6 cellular contexts compared by ENCODE assay signal in the genomic region with DNA sequence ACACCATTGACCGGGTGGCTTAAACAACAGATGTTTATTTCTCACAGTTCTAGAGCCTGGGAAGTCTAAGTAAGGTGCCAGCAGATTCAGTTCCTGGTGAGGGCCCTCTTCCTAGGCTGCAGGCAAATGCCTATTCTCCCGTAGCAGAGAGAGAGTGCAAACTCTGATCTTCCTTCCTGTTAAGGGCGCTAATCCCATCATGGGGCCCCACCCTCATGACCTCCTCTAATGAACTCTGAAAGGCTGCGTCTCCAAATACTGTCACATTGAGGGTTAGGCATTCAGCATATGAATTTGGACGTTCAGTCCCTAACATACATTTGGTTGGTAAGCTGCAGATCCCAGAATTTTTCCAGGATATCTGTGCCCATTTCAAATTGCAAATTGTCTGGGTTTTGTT.
"Had no signal": no experiment of that assay in that cellular context is flagged by ENCODE, and none has a peak within 500 bp of the region (broad histone marks: within the 10 kb centered on the region; RNA-seq: fewer than 3 reads in every experiment).

No MANE protein-coding gene starts in this region.

- H3K4me2 ChIP-seq: GM23338, KMS-11 had no signal

- H3K9ac ChIP-seq: KMS-11 had no signal

- DNase-seq: H9, HCEC 1CT had no signal

- FAIRE-seq: H1, HTR-8/SVneo had no signal

- H3K4me3 ChIP-seq: GM23338 had no signal

- ATAC-seq: GM23338 had no signal

- H2AFZ ChIP-seq: GM23338 had no signal

- H3K27ac ChIP-seq: KMS-11 had no signal
